ENCODE assay signal across 32 cellular contexts in genomic region chrX:17355976-17356375, GRCh38.
"Had no signal": no experiment of that assay in that cellular context is flagged by ENCODE, and none has a peak within 500 bp of the region (broad histone marks: within the 10 kb centered on the region; RNA-seq: fewer than 3 reads in every experiment).

No MANE protein-coding gene starts in this region.

- H3K9me3 ChIP-seq: gastrocnemius medialis, pancreas, prostate gland, sigmoid colon, thyroid gland, upper lobe of right lung had no signal

- H3K4me3 ChIP-seq: gastrocnemius medialis, pancreas, prostate gland, sigmoid colon, smooth muscle cell, thyroid gland, upper lobe of right lung had no signal

- H3K4me1 Mint-ChIP-seq: activated naive CD4-positive, alpha-beta T cell treated with anti-CD3 and anti-CD28 coated beads, Interleukin-2, amount 10 ng/mL, durations not matched to agents 7 days and 5 days; activated naive CD8-positive, alpha-beta T cell treated with anti-CD3 and anti-CD28 coated beads, Interleukin-2, amount 10 ng/mL, durations not matched to agents 7 days and 5 days; central memory CD8-positive, alpha-beta T cell; immature natural killer cell; naive B cell; nephron progenitor cell; stimulated activated memory B cell treated with anti-CD40 and anti-IgM and Interleukin-4, amounts not matched to agents 10 μg/mL and 1 μg/mL and 100 μg/mL, for 72 hours had no signal

- H3K9me3 Mint-ChIP-seq: activated naive CD4-positive, alpha-beta T cell treated with anti-CD3 and anti-CD28 coated beads, Interleukin-2, amount 10 ng/mL, durations not matched to agents 7 days and 5 days had no signal

- H3K27ac ChIP-seq: gastrocnemius medialis, pancreas, prostate gland, sigmoid colon, thyroid gland, upper lobe of right lung had no signal

- H3K36me3 Mint-ChIP-seq: activated naive CD4-positive, alpha-beta T cell treated with anti-CD3 and anti-CD28 coated beads, Interleukin-2, amount 10 ng/mL, durations not matched to agents 7 days and 5 days; activated naive CD8-positive, alpha-beta T cell treated with anti-CD3 and anti-CD28 coated beads, Interleukin-2, amount 10 ng/mL, durations not matched to agents 7 days and 5 days; immature natural killer cell; mesothelial cell of epicardium; stimulated activated memory B cell treated with anti-CD40 and anti-IgM and Interleukin-4, amounts not matched to agents 10 μg/mL and 1 μg/mL and 100 μg/mL, for 72 hours had no signal

- ATAC-seq: gastrocnemius medialis; left colon; pancreas; stimulated activated memory B cell treated with anti-CD40 and anti-IgM and Interleukin-4, amounts not matched to agents 10 μg/mL and 1 μg/mL and 100 μg/mL, for 72 hours; stimulated activated naive CD8-positive, alpha-beta T cell treated with anti-CD3 and anti-CD28 coated beads, Interleukin-15, amount 100 ng/mL, for 72 hours; upper lobe of right lung had no signal

- H3K27me3 ChIP-seq: gastrocnemius medialis, sigmoid colon, thyroid gland, upper lobe of right lung had no signal

- FAIRE-seq: astrocyte, kidney, pancreas had no signal

- H3K4me1 ChIP-seq: gastrocnemius medialis, pancreas, prostate gland, thyroid gland, upper lobe of right lung had no signal

- H3K4me2 ChIP-seq: smooth muscle cell had no signal

- DNase-seq: activated CD4-positive, alpha-beta T cell treated with anti-CD3 and anti-CD28 coated beads for 4 hours; activated CD4-positive, alpha-beta T cell treated with anti-CD3 and anti-CD28 coated beads, Interleukin-2, amount 50 U/mL, for 4 hours; activated CD8-positive, alpha-beta memory T cell treated with anti-CD3 and anti-CD28 coated beads for 24 hours; activated gamma-delta T cell; activated naive CD4-positive, alpha-beta T cell treated with anti-CD3 and anti-CD28 coated beads, Interleukin-2, amount 10 ng/mL, durations not matched to agents 7 days and 5 days; activated naive CD8-positive, alpha-beta T cell treated with anti-CD3 and anti-CD28 coated beads, Interleukin-2, amount 10 ng/mL, durations not matched to agents 7 days and 5 days; amniotic stem cell; effector CD8-positive, alpha-beta T cell; gastrocnemius medialis; glutamatergic neuron; immature natural killer cell; kidney; left colon; mammary epithelial cell; naive B cell; nephron progenitor cell; pancreas; retina; sigmoid colon; stimulated activated CD4-positive, alpha-beta T cell treated with anti-CD3 and anti-CD28 coated beads, Interleukin-1b, Interleukin-23, amount 100 ng/mL, for 48 hours; stimulated activated CD4-positive, alpha-beta T cell treated with anti-CD3 and anti-CD28 coated beads, Interleukin-4, amount 100 ng/mL, for 4 hours; stimulated activated CD8-positive, alpha-beta memory T cell treated with anti-CD3 and anti-CD28 coated beads, Interleukin-4, amount 100 ng/mL, for 48 hours; stimulated activated naive CD8-positive, alpha-beta T cell treated with anti-CD3 and anti-CD28 coated beads, Interleukin-15, amount 100 ng/mL, for 72 hours; substantia nigra; thyroid gland; upper lobe of right lung had no signal

- H3K27me3 Mint-ChIP-seq: activated naive CD4-positive, alpha-beta T cell treated with anti-CD3 and anti-CD28 coated beads, Interleukin-2, amount 10 ng/mL, durations not matched to agents 7 days and 5 days; central memory CD8-positive, alpha-beta T cell; stimulated activated memory B cell treated with anti-CD40 and anti-IgM and Interleukin-4, amounts not matched to agents 10 μg/mL and 1 μg/mL and 100 μg/mL, for 72 hours had no signal

- H3K36me3 ChIP-seq: gastrocnemius medialis, pancreas, prostate gland, sigmoid colon, thyroid gland, upper lobe of right lung had no signal

- H3K4me3 Mint-ChIP-seq: activated naive CD4-positive, alpha-beta T cell treated with anti-CD3 and anti-CD28 coated beads, Interleukin-2, amount 10 ng/mL, durations not matched to agents 7 days and 5 days; activated naive CD8-positive, alpha-beta T cell treated with anti-CD3 and anti-CD28 coated beads, Interleukin-2, amount 10 ng/mL, durations not matched to agents 7 days and 5 days; central memory CD8-positive, alpha-beta T cell; immature natural killer cell; mesothelial cell of epicardium; naive B cell; nephron progenitor cell; stimulated activated memory B cell treated with anti-CD40 and anti-IgM and Interleukin-4, amounts not matched to agents 10 μg/mL and 1 μg/mL and 100 μg/mL, for 72 hours; stimulated activated naive CD8-positive, alpha-beta T cell treated with anti-CD3 and anti-CD28 coated beads, Interleukin-15, amount 100 ng/mL, for 72 hours had no signal

- H3K27ac Mint-ChIP-seq: activated naive CD4-positive, alpha-beta T cell treated with anti-CD3 and anti-CD28 coated beads, Interleukin-2, amount 10 ng/mL, durations not matched to agents 7 days and 5 days; activated naive CD8-positive, alpha-beta T cell treated with anti-CD3 and anti-CD28 coated beads, Interleukin-2, amount 10 ng/mL, durations not matched to agents 7 days and 5 days; immature natural killer cell; mesothelial cell of epicardium; naive B cell; nephron progenitor cell; stimulated activated memory B cell treated with anti-CD40 and anti-IgM and Interleukin-4, amounts not matched to agents 10 μg/mL and 1 μg/mL and 100 μg/mL, for 72 hours had no signal
